Comparison of ENCODE assay signal across 25 cellular contexts in genomic region chr13:24718192-24718965, GRCh38. TPM values are rescaled to one million over a fixed set of nuclear protein-coding genes. Genes with fewer than 3 reads are reported as not detected.
"Had no signal": no experiment of that assay in that cellular context is flagged by ENCODE, and none has a peak within 500 bp of the region (broad histone marks: within the 10 kb centered on the region; RNA-seq: fewer than 3 reads in every experiment).

No MANE protein-coding gene starts in this region.

- H3K36me3 ChIP-seq: adrenal gland, breast epithelium, MG63 had no signal

- H3K4me1 ChIP-seq: breast epithelium had no signal

- H3K27ac ChIP-seq: adrenal gland, breast epithelium, VCaP had no signal

- H3K4me3 ChIP-seq: adrenal gland, breast epithelium, MG63 had no signal

- H3K27me3 ChIP-seq: adrenal gland, breast epithelium, MG63 had no signal

- ATAC-seq: PC-3, T-cell had no signal

- DNase-seq: activated CD4-positive, alpha-beta memory T cell treated with anti-CD3 and anti-CD28 coated beads, Interleukin-2, amount 10 ng/mL, durations not matched to agents 7 days and 5 days; activated CD4-positive, alpha-beta T cell treated with anti-CD3 and anti-CD28 coated beads, Interleukin-2, amount 50 U/mL, for 1 hour; activated CD4-positive, CD25-positive, alpha-beta regulatory T cell; activated naive CD4-positive, alpha-beta T cell treated with anti-CD3 and anti-CD28 coated beads, Interleukin-2, amount 50 U/mL, for 16 hours; activated naive CD8-positive, alpha-beta T cell treated with anti-CD3 and anti-CD28 coated beads, Interleukin-2, amount 10 ng/mL, durations not matched to agents 7 days and 5 days; activated T-cell treated with anti-CD3 and anti-CD28 coated beads for 4 hours; adrenal gland; anterior cingulate cortex; central memory CD4-positive, alpha-beta T cell; MG63; MV-4-11; NCI-H1105; NCI-H1436; NCI-H1694 treated with DMSO at 0.1 percent for 48 hours; NCI-H2029 treated with DMSO at 0.1 percent for 48 hours; NCI-H510A treated with DMSO at 0.1 percent for 48 hours; PC-3; SIG-M5; T-cell; T-helper 2 cell; T1000 had no signal

- H3K9me3 ChIP-seq: adrenal gland, breast epithelium, MG63 had no signal

- FAIRE-seq: RCC 7860 had no signal

RNA-seq across cellular contexts. Expression of gene ATP12A, which starts 38.2 kb away (rescaled TPM):
- total RNA-seq: activated naive CD8-positive, alpha-beta T cell treated with anti-CD3 and anti-CD28 coated beads, Interleukin-2, amount 10 ng/mL, durations not matched to agents 7 days and 5 days; breast epithelium; T-cell had no signal
- polyA plus RNA-seq: adrenal gland had no signal

RNA-seq across cellular contexts. Expression of gene RNF17, which starts 45.6 kb away (rescaled TPM):
- total RNA-seq: activated CD4-positive, alpha-beta memory T cell treated with anti-CD3 and anti-CD28 coated beads, Interleukin-2, amount 10 ng/mL, durations not matched to agents 7 days and 5 days; activated CD8-positive, alpha-beta memory T cell treated with anti-CD3 and anti-CD28 coated beads for 36 hours; activated naive CD8-positive, alpha-beta T cell treated with anti-CD3 and anti-CD28 coated beads, Interleukin-2, amount 10 ng/mL, durations not matched to agents 7 days and 5 days; adrenal gland; PC-3 had no signal
- polyA plus RNA-seq: adrenal gland had no signal
